Comparison of ENCODE assay signal across 16 cellular contexts in the genomic region with DNA sequence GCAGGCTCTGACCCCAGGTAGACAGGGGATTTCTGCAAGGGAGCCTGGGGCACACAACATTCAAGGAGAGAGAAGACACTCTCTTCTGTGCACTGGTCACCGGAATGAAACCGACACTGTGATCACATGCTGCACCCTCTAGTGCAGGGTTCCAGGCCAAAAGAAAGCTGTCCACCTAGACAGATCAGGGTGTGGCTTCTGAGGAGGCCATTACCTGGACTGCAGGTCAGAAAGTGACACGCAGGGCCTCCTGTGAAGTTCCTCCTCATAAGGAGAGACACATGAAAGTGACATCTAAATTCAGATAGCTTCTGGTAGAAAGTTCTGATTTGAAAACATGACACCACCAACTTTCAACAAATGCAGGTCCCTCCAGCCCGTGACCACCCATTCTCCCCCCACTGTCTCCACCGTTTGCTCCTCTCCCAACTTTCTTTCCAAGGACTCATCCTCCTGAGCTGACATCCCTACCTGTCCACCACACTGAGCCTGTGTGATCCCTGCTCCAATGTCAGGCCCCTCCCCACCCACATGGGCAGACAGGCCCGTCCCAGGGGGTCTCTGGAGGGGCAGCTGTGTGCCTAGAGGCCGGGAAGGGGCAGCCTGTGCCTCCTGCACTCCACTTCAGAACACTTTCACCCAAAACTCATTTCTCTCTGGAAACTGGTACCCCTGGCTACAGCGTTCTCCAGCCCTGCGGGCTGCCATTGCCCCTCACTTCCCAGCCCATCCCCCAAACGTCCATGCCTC.
"Had no signal": no experiment of that assay in that cellular context is flagged by ENCODE, and none has a peak within 500 bp of the region (broad histone marks: within the 10 kb centered on the region; RNA-seq: fewer than 3 reads in every experiment).

No MANE protein-coding gene starts in this region.

- H3K36me3 Mint-ChIP-seq: activated CD4-positive, alpha-beta memory T cell treated with anti-CD3 and anti-CD28 coated beads for 36 hours; activated CD8-positive, alpha-beta memory T cell treated with anti-CD3 and anti-CD28 coated beads, Interleukin-2, amount 10 ng/mL, durations not matched to agents 7 days and 5 days; activated naive CD4-positive, alpha-beta T cell treated with anti-CD3 and anti-CD28 coated beads, Interleukin-2, amount 50 U/mL, for 72 hours had no signal

- DNase-seq: activated CD4-positive, alpha-beta memory T cell treated with anti-CD3 and anti-CD28 coated beads for 36 hours; activated CD4-positive, alpha-beta T cell treated with anti-CD3 and anti-CD28 coated beads for 1 hour; activated CD8-positive, alpha-beta memory T cell treated with anti-CD3 and anti-CD28 coated beads, Interleukin-2, amount 10 ng/mL, durations not matched to agents 7 days and 5 days; activated T-cell treated with anti-CD3 and anti-CD28 coated beads, Interleukin-2, amount 50 U/mL, for 1 hour; cortex of kidney; effector CD4-positive, alpha-beta T cell; foreskin keratinocyte; kidney glomerular epithelial cell; left ventricle myocardium superior; right lobe of liver; stimulated activated CD4-positive, alpha-beta T cell treated with anti-CD3 and anti-CD28 coated beads, Interleukin-1b, Interleukin-23, amount 100 ng/mL, for 48 hours; T-helper 1 cell; T1000 had no signal

- H3K27ac Mint-ChIP-seq: activated CD4-positive, alpha-beta memory T cell treated with anti-CD3 and anti-CD28 coated beads for 36 hours; activated CD8-positive, alpha-beta memory T cell treated with anti-CD3 and anti-CD28 coated beads, Interleukin-2, amount 10 ng/mL, durations not matched to agents 7 days and 5 days; activated naive CD4-positive, alpha-beta T cell treated with anti-CD3 and anti-CD28 coated beads, Interleukin-2, amount 50 U/mL, for 72 hours had no signal

- ATAC-seq: activated CD8-positive, alpha-beta memory T cell treated with anti-CD3 and anti-CD28 coated beads, Interleukin-2, amount 10 ng/mL, durations not matched to agents 7 days and 5 days; activated naive CD4-positive, alpha-beta T cell treated with anti-CD3 and anti-CD28 coated beads, Interleukin-2, amount 50 U/mL, for 72 hours; body of pancreas; foreskin keratinocyte; left ventricle myocardium superior; right lobe of liver had no signal

- H3K9me3 ChIP-seq: body of pancreas, right lobe of liver had no signal

- H3K27me3 ChIP-seq: body of pancreas, right lobe of liver had no signal

- H3K4me3 Mint-ChIP-seq: activated CD4-positive, alpha-beta memory T cell treated with anti-CD3 and anti-CD28 coated beads for 36 hours; activated CD8-positive, alpha-beta memory T cell treated with anti-CD3 and anti-CD28 coated beads, Interleukin-2, amount 10 ng/mL, durations not matched to agents 7 days and 5 days; central memory CD8-positive, alpha-beta T cell had no signal

- H3K4me1 Mint-ChIP-seq: activated CD8-positive, alpha-beta memory T cell treated with anti-CD3 and anti-CD28 coated beads, Interleukin-2, amount 10 ng/mL, durations not matched to agents 7 days and 5 days; central memory CD8-positive, alpha-beta T cell had no signal

- H3K9me3 Mint-ChIP-seq: activated CD4-positive, alpha-beta memory T cell treated with anti-CD3 and anti-CD28 coated beads for 36 hours; activated naive CD4-positive, alpha-beta T cell treated with anti-CD3 and anti-CD28 coated beads, Interleukin-2, amount 50 U/mL, for 72 hours; central memory CD8-positive, alpha-beta T cell had no signal

- H3K4me3 ChIP-seq: body of pancreas, right lobe of liver had no signal

- H3K27me3 Mint-ChIP-seq: activated CD8-positive, alpha-beta memory T cell treated with anti-CD3 and anti-CD28 coated beads, Interleukin-2, amount 10 ng/mL, durations not matched to agents 7 days and 5 days had no signal

- H3K27ac ChIP-seq: foreskin keratinocyte, right lobe of liver had no signal
